Comparison of ENCODE assay signal across 7 cellular contexts in genomic region chrX:24082446-24082845, GRCh38.
"Had no signal": no experiment of that assay in that cellular context is flagged by ENCODE, and none has a peak within 500 bp of the region (broad histone marks: within the 10 kb centered on the region; RNA-seq: fewer than 3 reads in every experiment).

No MANE protein-coding gene starts in this region.

- H3K9me3 ChIP-seq: heart left ventricle, ovary, thoracic aorta, transverse colon had no signal

- H3K36me3 ChIP-seq: ovary, thoracic aorta, transverse colon had no signal

- H3K27me3 ChIP-seq: ovary, transverse colon had no signal

- FAIRE-seq: endometrium, frontal cortex had no signal

- DNase-seq: kidney glomerular epithelial cell had no signal

- H3K27ac ChIP-seq: heart left ventricle, ovary, thoracic aorta, transverse colon had no signal

- H3K4me3 ChIP-seq: heart left ventricle, ovary, thoracic aorta, transverse colon had no signal

- H3K4me1 ChIP-seq: heart left ventricle, transverse colon had no signal
